Comparison of ENCODE assay signal across 27 cellular contexts in genomic region chr15:98815207-98815606, GRCh38.
DNase-seq lines count a peak whose midpoint lies in the region; ATAC-seq and TF ChIP-seq lines count a peak whose summit lies in the region.
"Had no signal": no experiment of that assay in that cellular context is flagged by ENCODE, and none has a peak within 500 bp of the region (broad histone marks: within the 10 kb centered on the region; RNA-seq: fewer than 3 reads in every experiment).

No MANE protein-coding gene starts in this region.

- H4K20me1 ChIP-seq in BLaER1 treated with 17β-estradiol and CSF1 and Interleukin-3, amounts not matched to agents 10 nM and 100 nM: peaks cover 0 to 92% (median 34%) of the 10 kb centered on the region in 11 experiments; a peak in 14 of 22 replicates

- H3K9me3 Mint-ChIP-seq in chondrocyte (ENCODE audit: low read depth): no peaks in the 10 kb centered on the region

- H3K27me3 ChIP-seq in BLaER1 treated with 17β-estradiol and CSF1 and Interleukin-3, amounts not matched to agents 10 nM and 100 nM: no peaks in the 10 kb centered on the region
- H3K27me3 ChIP-seq in tibial artery: no peaks in the 10 kb centered on the region
- H3K27me3 ChIP-seq: hepatocyte, spleen had no signal

- no peak for ATAC-seq in Right ventricle myocardium inferior
- ATAC-seq: K562, mucosa of descending colon had no signal

- no peaks in the 10 kb centered on the region for H3K27me3 Mint-ChIP-seq in chondrocyte (ENCODE audit: low read depth)
- H3K27me3 Mint-ChIP-seq: activated naive CD8-positive, alpha-beta T cell treated with anti-CD3 and anti-CD28 coated beads, Interleukin-2, amount 10 ng/mL, durations not matched to agents 7 days and 5 days; dendritic cell treated with granulocyte-macrophage colony-stimulating factor and Interleukin-4, amounts not matched to agents 40 ng/mL and 50 ng/mL, for 4 days had no signal

- H3K9me3 ChIP-seq in BLaER1 treated with 17β-estradiol and CSF1 and Interleukin-3, amounts not matched to agents 10 nM and 100 nM (replicated peaks in 1 of 11): peaks cover 56 to 90% (median 79%) of the 10 kb centered on the region in 11 experiments
- H3K9me3 ChIP-seq in tibial artery: no peaks in the 10 kb centered on the region
- H3K9me3 ChIP-seq: mucosa of descending colon had no signal

- H3K4me1 ChIP-seq in BLaER1 treated with 17β-estradiol and CSF1 and Interleukin-3, amounts not matched to agents 10 nM and 100 nM: peaks cover 3 to 32% (median 18%) of the 10 kb centered on the region in 10 experiments; a peak in 18 of 20 replicates
- H3K4me1 ChIP-seq in tibial artery: peaks cover 0 to 43% (median 5%) of the 10 kb centered on the region in 4 donors

- TF ChIP-seq CTCF in tibial artery (IDR thresholded peaks at IDR 0.05): no peak
- TF ChIP-seq CTCF in chondrocyte (IDR thresholded peaks at IDR 0.05): no peak

- DNase-seq in anterior cingulate cortex (lab: John Stamatoyannopoulos, UW) (peak in 39 of 58 donors; percentile 4 to 85 (median 44)), globus pallidus (ENCODE audit: low spot score) (peak; percentile 93), posterior cingulate gyrus (peak in 8 of 10 donors; percentile 32 to 94 (median 60)), Right ventricle myocardium inferior (ENCODE audit: missing footprints) (no peak), tibial artery (no peak), chondrocyte (ENCODE audit: low spot score) (no peak)
- no peak for DNase-seq in effector CD8-positive, alpha-beta T cell (lab: John Stamatoyannopoulos, UW)
- DNase-seq: activated CD8-positive, alpha-beta memory T cell treated with anti-CD3 and anti-CD28 coated beads, Interleukin-2, amount 50 U/mL, for 48 hours; activated naive CD8-positive, alpha-beta T cell treated with anti-CD3 and anti-CD28 coated beads, Interleukin-2, amount 10 ng/mL, durations not matched to agents 7 days and 5 days; MM.1S; mucosa of descending colon; NCI-H1436; NCI-H510A; spleen; stimulated activated CD4-positive, alpha-beta T cell treated with anti-CD3 and anti-CD28 coated beads, Interleukin-4, amount 100 ng/mL, for 24 hours; stimulated activated naive CD4-positive, alpha-beta T cell treated with Interleukin-2 at 50 U/mL for 16 hours; trophoblast cell; WERI-Rb-1 had no signal

- intact Hi-C loops in posterior cingulate gyrus (cut with DNase I) (loop anchor here (2.0 kb wide), 1 partner anchor 14 kb away; no protein-coding TSS in a partner anchor), Right ventricle myocardium inferior (cut with DNase I) (no loop called here), tibial artery (cut with DNase I; ENCODE audit: low total_unique reads) (no loop called here)

- no peak overlapping the region for H3K4me3 Mint-ChIP-seq in chondrocyte (ENCODE audit: unreplicated experiment)
- H3K4me3 Mint-ChIP-seq: activated naive CD8-positive, alpha-beta T cell treated with anti-CD3 and anti-CD28 coated beads, Interleukin-2, amount 10 ng/mL, durations not matched to agents 7 days and 5 days; CD14-positive monocyte; dendritic cell treated with granulocyte-macrophage colony-stimulating factor and Interleukin-4, amounts not matched to agents 40 ng/mL and 50 ng/mL, for 4 days; T-helper 2 cell treated with Interferon-gamma antibody and Interleukin-4, amounts not matched to agents 5 μg/mL and 100 μg/mL, for 36 hours had no signal

- H3K27ac Mint-ChIP-seq in chondrocyte (ENCODE audit: unreplicated experiment): no peak overlapping the region
- H3K27ac Mint-ChIP-seq: activated naive CD8-positive, alpha-beta T cell treated with anti-CD3 and anti-CD28 coated beads, Interleukin-2, amount 10 ng/mL, durations not matched to agents 7 days and 5 days; activated T-helper 2 cell treated with anti-CD3 and anti-CD28 coated beads, Interferon-gamma antibody, Interleukin-2, Interleukin-4, amounts not matched to agents 10 μg/mL and 5 μg/mL and 100 μg/mL, durations not matched to agents 14 hours and 24 hours and 36 hours; CD14-positive monocyte; dendritic cell treated with granulocyte-macrophage colony-stimulating factor and Interleukin-4, amounts not matched to agents 40 ng/mL and 50 ng/mL, for 4 days; T-helper 2 cell treated with Interferon-gamma antibody and Interleukin-4, amounts not matched to agents 5 μg/mL and 100 μg/mL, for 36 hours had no signal

- peak overlapping the region in 8 of 11 experiments; percentile 9 to 63 (median 49); a peak in 11 of 22 replicates for H3K4me2 ChIP-seq in BLaER1 treated with 17β-estradiol and CSF1 and Interleukin-3, amounts not matched to agents 10 nM and 100 nM
- H3K4me2 ChIP-seq: hepatocyte had no signal

- peaks cover 5% of the 10 kb centered on the region for H3K4me1 Mint-ChIP-seq in chondrocyte (ENCODE audit: low read depth)
- H3K4me1 Mint-ChIP-seq: activated naive CD8-positive, alpha-beta T cell treated with anti-CD3 and anti-CD28 coated beads, Interleukin-2, amount 10 ng/mL, durations not matched to agents 7 days and 5 days had no signal

- H3K27ac ChIP-seq in BLaER1 treated with 17β-estradiol and CSF1 and Interleukin-3, amounts not matched to agents 10 nM and 100 nM: no peak overlapping the region
- no peak overlapping the region for H3K27ac ChIP-seq in tibial artery
- H3K27ac ChIP-seq: epithelial cell of prostate, hepatocyte, SK-N-MC, spleen, WERI-Rb-1 had no signal

- H3K36me3 Mint-ChIP-seq in chondrocyte (ENCODE audit: low read depth): peaks cover 1% of the 10 kb centered on the region

- H3K9ac ChIP-seq in BLaER1 treated with 17β-estradiol and CSF1 and Interleukin-3, amounts not matched to agents 10 nM and 100 nM: no peak overlapping the region

- no peak overlapping the region for H3K4me3 ChIP-seq in BLaER1 treated with 17β-estradiol and CSF1 and Interleukin-3, amounts not matched to agents 10 nM and 100 nM
- H3K4me3 ChIP-seq in tibial artery: no peak overlapping the region
- H3K4me3 ChIP-seq: hepatocyte, K562, mucosa of descending colon, SK-N-MC, spleen had no signal

- peaks cover 49 to 92% (median 74%) of the 10 kb centered on the region in 11 experiments for H3K36me3 ChIP-seq in BLaER1 treated with 17β-estradiol and CSF1 and Interleukin-3, amounts not matched to agents 10 nM and 100 nM
- H3K36me3 ChIP-seq in tibial artery: no peaks in the 10 kb centered on the region
- H3K36me3 ChIP-seq: spleen, WERI-Rb-1 had no signal

Comparison
In these comparisons a context has a peak if more than half of its experiments do, and no peak if none do; other contexts are left out.
1. DNase-seq: peak in anterior cingulate cortex (39 of 58), globus pallidus (single experiment) and posterior cingulate gyrus (8 of 10); none in Right ventricle myocardium inferior (single experiment), effector CD8-positive, alpha-beta T cell (single experiment), tibial artery (0 of 2) and chondrocyte (single experiment).